In the genomic region with DNA sequence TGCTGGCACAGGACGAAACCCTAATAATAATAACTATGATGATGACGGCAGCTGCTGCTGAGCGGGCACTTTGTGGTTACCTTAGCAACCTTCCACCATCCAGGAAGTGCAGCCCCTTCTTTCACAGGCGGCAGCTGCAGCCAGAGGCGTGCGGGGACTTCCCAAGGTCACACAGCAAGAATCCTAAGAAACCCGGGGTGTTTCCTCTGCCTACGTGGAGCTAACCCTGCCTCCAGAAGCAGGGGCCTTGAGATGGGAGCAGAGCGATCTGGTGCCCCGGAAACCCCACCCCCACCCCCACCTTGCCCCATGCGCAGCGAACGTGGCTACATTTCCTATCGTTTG, we compare ENCODE assay signal across 8 cellular contexts. TPM values are rescaled to one million over a fixed set of nuclear protein-coding genes. Genes with fewer than 3 reads are reported as not detected.
DNase-seq lines count a peak whose midpoint lies in the region; ATAC-seq, FAIRE-seq and TF ChIP-seq lines count a peak whose summit lies in the region.

No MANE protein-coding gene starts in this region.

- H3K4me3 ChIP-seq in K562: peak overlapping the region; percentile 39
- peak overlapping the region; percentile 55 to 70 for H3K4me3 ChIP-seq in kidney (ENCODE audit: low read length in 2 of 2)

- peaks cover 2% of the 10 kb centered on the region for H3K9me1 ChIP-seq in K562 (ENCODE audit: control insufficient read depth, insufficient read depth, low read length)

- TF ChIP-seq RAD21 in K562 (CRISPR knock-in tag; conservative IDR thresholded peaks at IDR 0.05 in 1 of 2, IDR thresholded peaks at IDR 0.05 in 1 of 2): no peak

- WGBS in K562 (ENCODE audit: insufficient coverage, low coverage, missing lambda C conversion rate): 11% methylated on average over 13 of the region's 14 CpGs

- H3K27ac Mint-ChIP-seq in T-cell: peak overlapping the region; percentile 96 to 98

- intact Hi-C loops in K562 (cut with micrococcal nuclease): loop anchor here (2.0 to 10.0 kb wide), 3 partner anchors 182 to 849 kb away; a partner anchor contains a TSS
- intact Hi-C loops in kidney (cut with DNase I): loop anchor here (10.0 kb wide), 1 partner anchor 112 kb away; no protein-coding TSS in a partner anchor

- no peaks in the 10 kb centered on the region for H3K36me3 ChIP-seq in K562 (ENCODE audit: control insufficient read depth, insufficient read depth, low read length)
- no peaks in the 10 kb centered on the region for H3K36me3 ChIP-seq in kidney (ENCODE audit: control insufficient read depth in 1 of 2, insufficient read depth in 2 of 2, low read length in 2 of 2)

- H3K4me3 Mint-ChIP-seq in T-cell: peak overlapping the region; percentile 79 to 99 (median 87)

- DNase-seq in DMS 273 (lab: John Stamatoyannopoulos, UW; ENCODE audit: unreplicated experiment) (peak; percentile 81), LHCN-M2 (ENCODE audit: low read depth) (peak; percentile 76), T-cell (peak in 31 of 34 experiments; percentile 46 to 77 (median 66)), K562 (ENCODE audit: extremely low read depth in 1 of 4, low spot score in 3 of 4) (peak in 2 of 4 experiments; percentile 32 to 53), kidney (peak; percentile 79), inferior parietal cortex (ENCODE audit: extremely low spot score) (no peak)
- DNase-seq in stimulated activated CD4-positive, alpha-beta T cell treated with anti-CD3 and anti-CD28 coated beads, Interleukin-2, amount 100 ng/mL, for 48 hours: peak; percentile 47 to 49

- no peaks in the 10 kb centered on the region for H3K27me3 ChIP-seq in K562 (ENCODE audit: control insufficient read depth in 2 of 2, insufficient read depth in 2 of 2, low read length in 2 of 2)

- no peaks in the 10 kb centered on the region for H3K27me3 Mint-ChIP-seq in T-cell

- peaks cover 21 to 28% (median 27%) of the 10 kb centered on the region in 3 donors for H3K4me1 Mint-ChIP-seq in T-cell

- no peak for TF ChIP-seq CTCF in K562 (IDR thresholded peaks at IDR 0.05 in 2 of 3, conservative IDR thresholded peaks at IDR 0.05 in 1 of 3; ENCODE audit: insufficient read depth in 2 of 3, low read depth in 1 of 3, low read length in 3 of 3)
- TF ChIP-seq CTCF in kidney (IDR thresholded peaks at IDR 0.05; ENCODE audit: borderline replicate concordance, extremely low read depth, insufficient read depth): no peak

- no peaks in the 10 kb centered on the region; the same call in 2 of the 3 replicates for H3K79me2 ChIP-seq in K562 (ENCODE audit: control insufficient read depth, insufficient read depth, low read length)

- POLR2A ChIA-PET in T-cell (lab: Charles Lee) (interaction anchor here (0.6 to 3.7 kb wide), 6 partner anchors 12 to 384 kb away, joined by 4 to 29 read pairs (median 7); a partner anchor contains a TSS), K562 (lab: Yijun Ruan, JAX) (interaction anchor here (0.6 to 12.5 kb wide), 7 partner anchors 9 to 755 kb away, joined by 3 to 124 read pairs (median 4); a partner anchor contains a TSS)

- no peaks in the 10 kb centered on the region for H3K36me3 Mint-ChIP-seq in T-cell

- in situ Hi-C loops in K562 (cut with MboI): loop anchor here (25.0 kb wide), 1 partner anchor 1054 kb away; no protein-coding TSS in a partner anchor

- TF ChIP-seq POLR2A in K562 (conservative IDR thresholded peaks at IDR 0.05): no peak; the same call in 1 of the 2 replicates

- H3K9ac ChIP-seq in K562 (ENCODE audit: insufficient read depth in 1 of 2, low read depth in 2 of 2, low read length in 2 of 2): peak overlapping the region; percentile 72 to 93
- H3K9ac ChIP-seq in kidney (ENCODE audit: low read length in 2 of 2): peak overlapping the region; percentile 73 to 83

- H4K20me1 ChIP-seq in K562 (replicated peaks; ENCODE audit: control insufficient read depth, insufficient read depth, low read length): no peaks in the 10 kb centered on the region

- H3K9me3 Mint-ChIP-seq in T-cell: no peaks in the 10 kb centered on the region

- ATAC-seq in GM21723 (IDR thresholded peaks at IDR 0.05; ENCODE audit: unreplicated experiment): peak; percentile 40
- peak; percentile 38 to 78 (median 46) for ATAC-seq in T-cell (replicated peaks in 1 of 4)
- ATAC-seq in K562: peak; percentile 14

- H3K4me1 ChIP-seq in K562 (replicated peaks in 1 of 2; ENCODE audit: control insufficient read depth in 2 of 2, insufficient read depth in 2 of 2, low read length in 2 of 2): peaks cover 40 to 50% of the 10 kb centered on the region in 2 experiments
- H3K4me1 ChIP-seq in kidney (ENCODE audit: control insufficient read depth in 1 of 2, insufficient read depth in 1 of 2, low read depth in 1 of 2, low read length in 2 of 2): peaks cover 0 to 24% of the 10 kb centered on the region in 2 donors

- H3K27ac ChIP-seq in K562 (ENCODE audit: extremely low read depth, low read depth, low read length) (peak overlapping the region; percentile 81), kidney (ENCODE audit: low read depth in 2 of 2, low read length in 2 of 2) (peak overlapping the region; percentile 66 to 95)

- CTCF ChIA-PET in T-cell (lab: Charles Lee): interaction anchor here in 1 of 2 donors (0.9 to 5.3 kb wide), 18 partner anchors 13 to 864 kb away, joined by 3 to 50 read pairs (median 4); a partner anchor contains a TSS
- CTCF ChIA-PET in K562 (lab: Yijun Ruan, JAX; ENCODE audit: low intra/inter-chr PET ratio): interaction anchor here (0.6 to 7.4 kb wide), 4 partner anchors 18 to 1051 kb away, joined by 3 to 135 read pairs (median 11); no protein-coding TSS in a partner anchor

- peak overlapping the region; percentile 91 for H3K4me2 ChIP-seq in K562 (ENCODE audit: insufficient read depth, low read length)

- H3K9me3 ChIP-seq in K562 (replicated peaks; ENCODE audit: control insufficient read depth, insufficient read depth, low read depth, low read length) (no peaks in the 10 kb centered on the region), kidney (ENCODE audit: control insufficient read depth in 1 of 2, low read length in 2 of 2) (no peaks in the 10 kb centered on the region)

- no peak for TF ChIP-seq EP300 in K562 (IDR thresholded peaks at IDR 0.05; ENCODE audit: low read length)

- BruUV-seq in K562 (replicated peaks; lab: Mats Ljungman, UMichigan): no TSS peak

- FAIRE-seq in K562 (lab: Jason Lieb, UNC): no peak
- no peak for FAIRE-seq in kidney (lab: Jason Lieb, UNC)

- peak overlapping the region; percentile 99 for H2AFZ ChIP-seq in K562 (ENCODE audit: low read depth, low read length)

RNA-seq across cellular contexts. Expression of a gene that starts 22.4 kb away (rescaled TPM):
- total RNA-seq in LHCN-M2 (2014; rRNA removed) (56.9 and 63.7 TPM in 2 replicates), T-cell (1,000 to 10,000 TPM in 2 of 5 donors, 100 to 1,000 TPM in 3; 962 to 2,431 (median 988) TPM), K562 (2014; rRNA removed) (81.3 and 85.7 TPM in 2 replicates), K562 (2014; rRNA removed; fragmentation: Illumina TruSeq; extraction: Trizol) (95.4 and 115 TPM in 2 replicates), K562 (2015; rRNA removed; fragmentation: Illumina TruSeq; extraction: Trizol) (67.0 and 77.8 TPM in 2 replicates), K562 (2021) (880 and 965 TPM in 2 replicates), kidney (842 TPM)
- 768 TPM for polyA plus RNA-seq in LHCN-M2 (2012)
- 298 and 342 TPM in 2 replicates for total RNA-seq in K562 (2011; cell fraction: chromatin; rRNA removed; ENCODE audit: low replicate concordance)
- total RNA-seq in K562 (2011; cell fraction: nucleolus; rRNA removed): 197 and 220 TPM in 2 replicates
- 315 and 402 TPM in 2 replicates for total RNA-seq in K562 (2011; cell fraction: nucleoplasm; rRNA removed)
- polyA plus RNA-seq in K562 (2011; rRNA removed) (255 and 320 TPM in 2 replicates), K562 (2014; fragmentation: Illumina TruSeq; extraction: Trizol) (612 and 683 TPM in 2 replicates), K562 (2014; fragmentation: Nextera tagmentation; extraction: Ambion mirVana) (1,000 to 10,000 TPM; 1,018 to 1,204 TPM), K562 (2014; rRNA removed) (236 and 297 TPM in 2 replicates), kidney (ENCODE audit: insufficient read depth, low read depth, low replicate concordance) (1,166 TPM)
- polyA plus RNA-seq in K562 (2011; cell fraction: cytosol; rRNA removed): 104 and 119 TPM in 2 replicates
- polyA plus RNA-seq in K562 (2011; cell fraction: nucleus; rRNA removed): 247 and 265 TPM in 2 replicates
- 675 and 2,132 TPM in 2 replicates for polyA plus RNA-seq in K562 (2012)
- 97.5 and 123 TPM in 2 replicates for polyA minus RNA-seq in K562 (2011; rRNA and poly(A)+ RNA removed)
- polyA minus RNA-seq in K562 (2011; cell fraction: cytosol; rRNA and poly(A)+ RNA removed): 123 and 125 TPM in 2 replicates
- polyA minus RNA-seq in K562 (2011; cell fraction: nucleus; rRNA and poly(A)+ RNA removed): 139 and 151 TPM in 2 replicates

RNA-seq across cellular contexts. Expression of a gene that starts 41.9 kb away (rescaled TPM):
- 6.9 and 11.0 TPM in 2 replicates for total RNA-seq in LHCN-M2 (2014; rRNA removed)
- 9.4 TPM for polyA plus RNA-seq in LHCN-M2 (2012)
- not detected for total RNA-seq in T-cell
- total RNA-seq in K562 (2011; cell fraction: chromatin; rRNA removed; ENCODE audit: low replicate concordance): not detected in 2 replicates
- total RNA-seq in K562 (2011; cell fraction: nucleolus; rRNA removed): not detected in 2 replicates
- not detected in 2 replicates for total RNA-seq in K562 (2011; cell fraction: nucleoplasm; rRNA removed)
- 0.23 TPM in 1 of 2 replicates, not detected in the other for total RNA-seq in K562 (2014; rRNA removed)
- not detected in 2 replicates for total RNA-seq in K562 (2014; rRNA removed; fragmentation: Illumina TruSeq; extraction: Trizol)
- total RNA-seq in K562 (2015; rRNA removed; fragmentation: Illumina TruSeq; extraction: Trizol): not detected in 2 replicates
- total RNA-seq in K562 (2021): not detected in 2 replicates
- polyA plus RNA-seq in K562 (2011; rRNA removed): 0.16 and 0.25 TPM in 2 replicates
- not detected in 2 replicates for polyA plus RNA-seq in K562 (2011; cell fraction: cytosol; rRNA removed)
- 0.18 TPM in 1 of 2 replicates, not detected in the other for polyA plus RNA-seq in K562 (2011; cell fraction: nucleus; rRNA removed)
- 0.44 TPM in 1 of 2 replicates, not detected in the other for polyA plus RNA-seq in K562 (2012)
- not detected in 2 replicates for polyA plus RNA-seq in K562 (2014; fragmentation: Illumina TruSeq; extraction: Trizol)
- not detected for polyA plus RNA-seq in K562 (2014; fragmentation: Nextera tagmentation; extraction: Ambion mirVana)
- not detected in 2 replicates for polyA plus RNA-seq in K562 (2014; rRNA removed)
- polyA minus RNA-seq in K562 (2011; rRNA and poly(A)+ RNA removed): not detected in 2 replicates
- 10.2 and 35.5 TPM in 2 replicates for polyA minus RNA-seq in K562 (2011; cell fraction: cytosol; rRNA and poly(A)+ RNA removed)
- 3.6 and 8.2 TPM in 2 replicates for polyA minus RNA-seq in K562 (2011; cell fraction: nucleus; rRNA and poly(A)+ RNA removed)
- 11.1 TPM for total RNA-seq in kidney
- polyA plus RNA-seq in kidney (ENCODE audit: insufficient read depth, low read depth, low replicate concordance): 5.5 TPM

RNA-seq across cellular contexts. Expression of a gene that starts 45.8 kb away (rescaled TPM):
- total RNA-seq in LHCN-M2 (2014; rRNA removed) (not detected in 2 replicates), T-cell (not detected), K562 (2014; rRNA removed) (not detected in 2 replicates), K562 (2014; rRNA removed; fragmentation: Illumina TruSeq; extraction: Trizol) (not detected in 2 replicates), K562 (2015; rRNA removed; fragmentation: Illumina TruSeq; extraction: Trizol) (not detected in 2 replicates), K562 (2021) (not detected in 2 replicates), kidney (not detected)
- not detected for polyA plus RNA-seq in LHCN-M2 (2012)
- not detected in 2 replicates for total RNA-seq in K562 (2011; cell fraction: chromatin; rRNA removed; ENCODE audit: low replicate concordance)
- not detected in 2 replicates for total RNA-seq in K562 (2011; cell fraction: nucleolus; rRNA removed)
- not detected in 2 replicates for total RNA-seq in K562 (2011; cell fraction: nucleoplasm; rRNA removed)
- polyA plus RNA-seq in K562 (2011; rRNA removed) (not detected in 2 replicates), K562 (2014; fragmentation: Illumina TruSeq; extraction: Trizol) (not detected in 2 replicates), K562 (2014; fragmentation: Nextera tagmentation; extraction: Ambion mirVana) (not detected), K562 (2014; rRNA removed) (not detected in 2 replicates), kidney (ENCODE audit: insufficient read depth, low read depth, low replicate concordance) (not detected)
- polyA plus RNA-seq in K562 (2011; cell fraction: cytosol; rRNA removed): not detected in 2 replicates
- polyA plus RNA-seq in K562 (2011; cell fraction: nucleus; rRNA removed): not detected in 2 replicates
- not detected in 2 replicates for polyA plus RNA-seq in K562 (2012)
- not detected in 2 replicates for polyA minus RNA-seq in K562 (2011; rRNA and poly(A)+ RNA removed)
- polyA minus RNA-seq in K562 (2011; cell fraction: cytosol; rRNA and poly(A)+ RNA removed): not detected in 2 replicates
- polyA minus RNA-seq in K562 (2011; cell fraction: nucleus; rRNA and poly(A)+ RNA removed): not detected in 2 replicates

RNA-seq across cellular contexts. Expression of a gene that starts 53.7 kb away (rescaled TPM):
- total RNA-seq in LHCN-M2 (2014; rRNA removed) (not detected in 2 replicates), T-cell (not detected), K562 (2014; rRNA removed) (not detected in 2 replicates), K562 (2014; rRNA removed; fragmentation: Illumina TruSeq; extraction: Trizol) (not detected in 2 replicates), K562 (2015; rRNA removed; fragmentation: Illumina TruSeq; extraction: Trizol) (not detected in 2 replicates), K562 (2021) (not detected in 2 replicates), kidney (3.1 TPM)
- 0.06 TPM for polyA plus RNA-seq in LHCN-M2 (2012)
- not detected in 2 replicates for total RNA-seq in K562 (2011; cell fraction: chromatin; rRNA removed; ENCODE audit: low replicate concordance)
- total RNA-seq in K562 (2011; cell fraction: nucleolus; rRNA removed): not detected in 2 replicates
- not detected in 2 replicates for total RNA-seq in K562 (2011; cell fraction: nucleoplasm; rRNA removed)
- polyA plus RNA-seq in K562 (2011; rRNA removed) (0.04 TPM in 1 of 2 replicates, not detected in the other), K562 (2014; fragmentation: Illumina TruSeq; extraction: Trizol) (not detected in 2 replicates), K562 (2014; fragmentation: Nextera tagmentation; extraction: Ambion mirVana) (not detected), K562 (2014; rRNA removed) (not detected in 2 replicates), kidney (ENCODE audit: insufficient read depth, low read depth, low replicate concordance) (not detected)
- polyA plus RNA-seq in K562 (2011; cell fraction: cytosol; rRNA removed): not detected in 2 replicates
- polyA plus RNA-seq in K562 (2011; cell fraction: nucleus; rRNA removed): not detected in 2 replicates
- polyA plus RNA-seq in K562 (2012): not detected in 2 replicates
- polyA minus RNA-seq in K562 (2011; rRNA and poly(A)+ RNA removed): not detected in 2 replicates
- polyA minus RNA-seq in K562 (2011; cell fraction: cytosol; rRNA and poly(A)+ RNA removed): not detected in 2 replicates
- polyA minus RNA-seq in K562 (2011; cell fraction: nucleus; rRNA and poly(A)+ RNA removed): not detected in 2 replicates
